8 cellular contexts compared by ENCODE assay signal in genomic region chr11:62571493-62571892, GRCh38. TPM values are rescaled to one million over a fixed set of nuclear protein-coding genes. Genes with fewer than 3 reads are reported as not detected.
DNase-seq lines count a peak whose midpoint lies in the region; ATAC-seq, FAIRE-seq and TF ChIP-seq lines count a peak whose summit lies in the region.
"Not testable (repeated sequence)": the region's sequence is repeated elsewhere in the genome, so short reads cannot be mapped to it uniquely, and the experiment has no call there.

No MANE protein-coding gene starts in this region.

- not testable (repeated sequence) for DNase-seq in CD4-positive, alpha-beta memory T cell; RWPE1 (ENCODE audit: low spot score); activated CD8-positive, alpha-beta T cell treated with anti-CD3 and anti-CD28 coated beads, Interleukin-2, amount 10 ng/mL, durations not matched to agents 7 days and 5 days; K562 (ENCODE audit: extremely low read depth in 1 of 4, low spot score in 3 of 4); nephron progenitor cell; stimulated activated naive CD8-positive, alpha-beta T cell treated with anti-CD3 and anti-CD28 coated beads, Interleukin-15, amount 100 ng/mL, for 72 hours
- peak; percentile 17 for DNase-seq in Right ventricle myocardium superior

- not testable (repeated sequence) for TF ChIP-seq POLR2A in K562 (conservative IDR thresholded peaks at IDR 0.05)

- peak overlapping the region in 2 of 8 donors; percentile 41 to 92 for H3K4me3 Mint-ChIP-seq in CD4-positive, alpha-beta memory T cell
- peak overlapping the region; percentile 99 for H3K4me3 Mint-ChIP-seq in activated CD8-positive, alpha-beta T cell treated with anti-CD3 and anti-CD28 coated beads, Interleukin-2, amount 10 ng/mL, durations not matched to agents 7 days and 5 days
- H3K4me3 Mint-ChIP-seq in nephron progenitor cell: peak overlapping the region; percentile 100
- peak overlapping the region; percentile 95 to 100 for H3K4me3 Mint-ChIP-seq in stimulated activated naive CD8-positive, alpha-beta T cell treated with anti-CD3 and anti-CD28 coated beads, Interleukin-15, amount 100 ng/mL, for 72 hours

- H3K36me3 ChIP-seq in CD4-positive, alpha-beta memory T cell (ENCODE audit: insufficient read depth, low read length): peaks cover 48% of the 10 kb centered on the region
- H3K36me3 ChIP-seq in HUES6 (ENCODE audit: control insufficient read depth, insufficient read depth, low read length) (peaks cover 77% of the 10 kb centered on the region), K562 (ENCODE audit: control insufficient read depth, insufficient read depth, low read length) (peaks cover 85% of the 10 kb centered on the region)

- ATAC-seq in activated CD8-positive, alpha-beta T cell treated with anti-CD3 and anti-CD28 coated beads, Interleukin-2, amount 10 ng/mL, durations not matched to agents 7 days and 5 days; K562; Right ventricle myocardium superior (ENCODE audit: poor library complexity); stimulated activated naive CD8-positive, alpha-beta T cell treated with anti-CD3 and anti-CD28 coated beads, Interleukin-15, amount 100 ng/mL, for 72 hours: not testable (repeated sequence)

- POLR2A ChIA-PET in CD4-positive, alpha-beta memory T cell (lab: Charles Lee; ENCODE audit: partially characterized antibody): interaction anchor here (0.6 to 6.6 kb wide), 5 partner anchors 17 to 100 kb away, joined by 4 to 120 read pairs (median 7); partner anchors contain the start of genes AHNAK, C11orf98, CSKMT and UQCC3
- POLR2A ChIA-PET in RWPE1 (lab: Yijun Ruan, JAX; ENCODE audit: low non-redundant PET): interaction anchor here (1.2 kb wide), 1 partner anchor 20 kb away, joined by 3 read pairs; the partner anchor contains the start of gene TUT1
- POLR2A ChIA-PET in activated CD8-positive, alpha-beta T cell treated with anti-CD3 and anti-CD28 coated beads, Interleukin-2, amount 10 ng/mL, durations not matched to agents 7 days and 5 days (lab: Charles Lee): interaction anchor here (1.0 kb wide), 1 partner anchor 270 kb away, joined by 3 read pairs; no protein-coding TSS in a partner anchor
- POLR2A ChIA-PET in K562 (lab: Yijun Ruan, JAX): not testable (repeated sequence)

- not testable (repeated sequence) for H3K27me3 ChIP-seq in CD4-positive, alpha-beta memory T cell (ENCODE audit: insufficient read depth, low read length); HUES6 (ENCODE audit: control insufficient read depth, insufficient read depth, low read length); K562 (ENCODE audit: control insufficient read depth in 2 of 2, insufficient read depth in 2 of 2, low read length in 2 of 2)

- not testable (repeated sequence) for TF ChIP-seq RAD21 in K562 (CRISPR knock-in tag; conservative IDR thresholded peaks at IDR 0.05 in 1 of 2, IDR thresholded peaks at IDR 0.05 in 1 of 2)

- peak overlapping the region; percentile 96 for H3K4me2 ChIP-seq in K562 (ENCODE audit: insufficient read depth, low read length)

- not testable (repeated sequence) for TF ChIP-seq CTCF in RWPE1 (conservative IDR thresholded peaks at IDR 0.05; ENCODE audit: low read depth); K562 (IDR thresholded peaks at IDR 0.05 in 2 of 3, conservative IDR thresholded peaks at IDR 0.05 in 1 of 3; ENCODE audit: insufficient read depth in 2 of 3, low read depth in 1 of 3, low read length in 3 of 3); nephron progenitor cell (IDR thresholded peaks at IDR 0.05)

- H3K27me3 Mint-ChIP-seq in CD4-positive, alpha-beta memory T cell; activated CD8-positive, alpha-beta T cell treated with anti-CD3 and anti-CD28 coated beads, Interleukin-2, amount 10 ng/mL, durations not matched to agents 7 days and 5 days (ENCODE audit: low read depth); nephron progenitor cell (ENCODE audit: low read depth, poor library complexity); stimulated activated naive CD8-positive, alpha-beta T cell treated with anti-CD3 and anti-CD28 coated beads, Interleukin-15, amount 100 ng/mL, for 72 hours: not testable (repeated sequence)

- peaks cover 83% of the 10 kb centered on the region for H3K79me2 ChIP-seq in K562 (ENCODE audit: control insufficient read depth, insufficient read depth, low read length)

- not testable (repeated sequence) for H3K9me1 ChIP-seq in K562 (ENCODE audit: control insufficient read depth, insufficient read depth, low read length)

- peak overlapping the region; percentile 54 to 95 (median 77) for H3K27ac Mint-ChIP-seq in CD4-positive, alpha-beta memory T cell
- H3K27ac Mint-ChIP-seq in activated CD8-positive, alpha-beta T cell treated with anti-CD3 and anti-CD28 coated beads, Interleukin-2, amount 10 ng/mL, durations not matched to agents 7 days and 5 days: peak overlapping the region; percentile 60
- peak overlapping the region; percentile 58 for H3K27ac Mint-ChIP-seq in nephron progenitor cell
- H3K27ac Mint-ChIP-seq in stimulated activated naive CD8-positive, alpha-beta T cell treated with anti-CD3 and anti-CD28 coated beads, Interleukin-15, amount 100 ng/mL, for 72 hours: peak overlapping the region; percentile 56 to 93

- H2AFZ ChIP-seq in K562 (ENCODE audit: low read depth, low read length): not testable (repeated sequence)

- CTCF ChIA-PET in CD4-positive, alpha-beta memory T cell (lab: Charles Lee; ENCODE audit: partially characterized antibody): interaction anchor here (1.0 to 3.4 kb wide), 4 partner anchors 11 to 147 kb away, joined by 3 to 24 read pairs (median 6); partner anchors contain the start of gene MTA2
- CTCF ChIA-PET in RWPE1 (lab: Yijun Ruan, JAX); K562 (lab: Yijun Ruan, JAX; ENCODE audit: low intra/inter-chr PET ratio): not testable (repeated sequence)
- CTCF ChIA-PET in activated CD8-positive, alpha-beta T cell treated with anti-CD3 and anti-CD28 coated beads, Interleukin-2, amount 10 ng/mL, durations not matched to agents 7 days and 5 days (lab: Charles Lee): interaction anchor here (1.2 to 6.5 kb wide), 4 partner anchors 13 to 177 kb away, joined by 4 to 49 read pairs (median 36); no protein-coding TSS in a partner anchor

- peaks cover 51% of the 10 kb centered on the region for H3K4me1 ChIP-seq in CD4-positive, alpha-beta memory T cell (ENCODE audit: insufficient read depth, low read length)
- peaks cover 18% of the 10 kb centered on the region for H3K4me1 ChIP-seq in HUES6 (ENCODE audit: control insufficient read depth, insufficient read depth, low read length)
- H3K4me1 ChIP-seq in K562 (replicated peaks in 1 of 2; ENCODE audit: control insufficient read depth in 2 of 2, insufficient read depth in 2 of 2, low read length in 2 of 2): peaks cover 22 to 37% of the 10 kb centered on the region in 2 experiments; a peak in 4 of 5 replicates

- not testable (repeated sequence) for H3K4me3 ChIP-seq in CD4-positive, alpha-beta memory T cell (ENCODE audit: low read length in 2 of 2)
- H3K4me3 ChIP-seq in HUES6 (ENCODE audit: low read depth, low read length) (peak overlapping the region; percentile 94), K562 (peak overlapping the region; percentile 96; the same call in 1 of the 2 replicates)

- TF ChIP-seq EP300 in K562 (IDR thresholded peaks at IDR 0.05; ENCODE audit: low read length): not testable (repeated sequence)

- not testable (repeated sequence) for H3K9me3 ChIP-seq in CD4-positive, alpha-beta memory T cell (ENCODE audit: control insufficient read depth in 1 of 2, low read length in 2 of 2); HUES6 (ENCODE audit: control insufficient read depth, insufficient read depth, low read depth, low read length); K562 (replicated peaks; ENCODE audit: control insufficient read depth, insufficient read depth, low read depth, low read length)

- WGBS in K562 (ENCODE audit: insufficient coverage, low coverage, missing lambda C conversion rate): 82% methylated on average over 5 of the region's 5 CpGs

- peaks cover 46 to 75% of the 10 kb centered on the region in 2 donors for H3K36me3 Mint-ChIP-seq in CD4-positive, alpha-beta memory T cell
- H3K36me3 Mint-ChIP-seq in activated CD8-positive, alpha-beta T cell treated with anti-CD3 and anti-CD28 coated beads, Interleukin-2, amount 10 ng/mL, durations not matched to agents 7 days and 5 days (ENCODE audit: low read depth): peaks cover 74% of the 10 kb centered on the region
- peaks cover 68% of the 10 kb centered on the region for H3K36me3 Mint-ChIP-seq in nephron progenitor cell (ENCODE audit: low read depth)

- not testable (repeated sequence) for H3K27ac ChIP-seq in CD4-positive, alpha-beta memory T cell (ENCODE audit: low read depth, low read length); HUES6 (ENCODE audit: low read depth, low read length)
- H3K27ac ChIP-seq in RWPE1 (peak overlapping the region; percentile 62), K562 (ENCODE audit: extremely low read depth, low read depth, low read length) (peak overlapping the region; percentile 88)

- H3K4me1 Mint-ChIP-seq in CD4-positive, alpha-beta memory T cell: peaks cover 40 to 70% (median 57%) of the 10 kb centered on the region in 4 donors
- H3K4me1 Mint-ChIP-seq in activated CD8-positive, alpha-beta T cell treated with anti-CD3 and anti-CD28 coated beads, Interleukin-2, amount 10 ng/mL, durations not matched to agents 7 days and 5 days (ENCODE audit: low read depth): peaks cover 61% of the 10 kb centered on the region
- H3K4me1 Mint-ChIP-seq in nephron progenitor cell: peaks cover 56% of the 10 kb centered on the region
- peaks cover 69% of the 10 kb centered on the region for H3K4me1 Mint-ChIP-seq in stimulated activated naive CD8-positive, alpha-beta T cell treated with anti-CD3 and anti-CD28 coated beads, Interleukin-15, amount 100 ng/mL, for 72 hours

- H4K20me1 ChIP-seq in K562 (replicated peaks; ENCODE audit: control insufficient read depth, insufficient read depth, low read length): not testable (repeated sequence)

- intact Hi-C loops in CD4-positive, alpha-beta memory T cell (cut with micrococcal nuclease); K562 (cut with micrococcal nuclease); Right ventricle myocardium superior (cut with DNase I): not testable (repeated sequence)

- H3K9me3 Mint-ChIP-seq in CD4-positive, alpha-beta memory T cell; activated CD8-positive, alpha-beta T cell treated with anti-CD3 and anti-CD28 coated beads, Interleukin-2, amount 10 ng/mL, durations not matched to agents 7 days and 5 days (ENCODE audit: insufficient read depth); nephron progenitor cell; stimulated activated naive CD8-positive, alpha-beta T cell treated with anti-CD3 and anti-CD28 coated beads, Interleukin-15, amount 100 ng/mL, for 72 hours: not testable (repeated sequence)

- not testable (repeated sequence) for H3K9ac ChIP-seq in HUES6 (ENCODE audit: low read length)
- H3K9ac ChIP-seq in K562 (ENCODE audit: insufficient read depth in 1 of 2, low read depth in 2 of 2, low read length in 2 of 2): peak overlapping the region; percentile 27 to 95; a peak in 3 of 4 replicates

- not testable (repeated sequence) for BruUV-seq in K562 (replicated peaks; lab: Mats Ljungman, UMichigan)

- not testable (repeated sequence) for FAIRE-seq in K562 (lab: Jason Lieb, UNC)

- in situ Hi-C loops in K562 (cut with MboI): not testable (repeated sequence)

RNA-seq across cellular contexts. Expression of gene EEF1G, which starts 2.2 kb away (rescaled TPM):
- total RNA-seq in CD4-positive, alpha-beta memory T cell: 1,000 to 10,000 TPM; 1,815 to 1,855 TPM
- polyA plus RNA-seq in CD4-positive, alpha-beta memory T cell: 1,000 to 10,000 TPM; 1,453 to 1,910 TPM
- 1,000 to 10,000 TPM; 1,058 to 1,098 TPM for total RNA-seq in activated CD8-positive, alpha-beta T cell treated with anti-CD3 and anti-CD28 coated beads, Interleukin-2, amount 10 ng/mL, durations not matched to agents 7 days and 5 days
- total RNA-seq in K562 (2011; cell fraction: chromatin; rRNA removed; ENCODE audit: low replicate concordance): 157 and 277 TPM in 2 replicates
- 471 and 476 TPM in 2 replicates for total RNA-seq in K562 (2011; cell fraction: nucleolus; rRNA removed)
- total RNA-seq in K562 (2011; cell fraction: nucleoplasm; rRNA removed): 624 and 1,167 TPM in 2 replicates
- total RNA-seq in K562 (2014; rRNA removed) (2,058 and 2,269 TPM in 2 replicates), K562 (2014; rRNA removed; fragmentation: Illumina TruSeq; extraction: Trizol) (1,872 and 2,117 TPM in 2 replicates), K562 (2015; rRNA removed; fragmentation: Illumina TruSeq; extraction: Trizol) (2,017 and 2,035 TPM in 2 replicates), K562 (2021) (1,822 and 1,912 TPM in 2 replicates), Right ventricle myocardium superior (794 TPM)
- polyA plus RNA-seq in K562 (2011; rRNA removed) (2,098 and 2,266 TPM in 2 replicates), K562 (2014; fragmentation: Illumina TruSeq; extraction: Trizol) (1,982 and 2,349 TPM in 2 replicates), K562 (2014; fragmentation: Nextera tagmentation; extraction: Ambion mirVana) (1,000 to 10,000 TPM in 1 of 2 experiments, 100 to 1,000 TPM in 1; 985 to 1,460 TPM), K562 (2014; rRNA removed) (1,633 and 1,674 TPM in 2 replicates)
- 2,402 and 2,852 TPM in 2 replicates for polyA plus RNA-seq in K562 (2011; cell fraction: cytosol; rRNA removed)
- polyA plus RNA-seq in K562 (2011; cell fraction: nucleus; rRNA removed): 1,113 and 1,374 TPM in 2 replicates
- polyA plus RNA-seq in K562 (2012): 1,964 and 2,831 TPM in 2 replicates
- 1,497 and 1,545 TPM in 2 replicates for polyA minus RNA-seq in K562 (2011; rRNA and poly(A)+ RNA removed)
- 1,399 and 1,500 TPM in 2 replicates for polyA minus RNA-seq in K562 (2011; cell fraction: cytosol; rRNA and poly(A)+ RNA removed)
- 145 and 316 TPM in 2 replicates for polyA minus RNA-seq in K562 (2011; cell fraction: nucleus; rRNA and poly(A)+ RNA removed)

RNA-seq across cellular contexts. Expression of gene TUT1, which starts 19.8 kb away (rescaled TPM):
- 10 to 100 TPM; 37.7 to 38.1 TPM for total RNA-seq in CD4-positive, alpha-beta memory T cell
- polyA plus RNA-seq in CD4-positive, alpha-beta memory T cell: 10 to 100 TPM; 14.6 to 19.7 TPM
- 10 to 100 TPM; 22.2 to 25.0 TPM for total RNA-seq in activated CD8-positive, alpha-beta T cell treated with anti-CD3 and anti-CD28 coated beads, Interleukin-2, amount 10 ng/mL, durations not matched to agents 7 days and 5 days
- 47.7 and 72.1 TPM in 2 replicates for total RNA-seq in K562 (2011; cell fraction: chromatin; rRNA removed; ENCODE audit: low replicate concordance)
- total RNA-seq in K562 (2011; cell fraction: nucleolus; rRNA removed): 38.0 and 41.8 TPM in 2 replicates
- total RNA-seq in K562 (2011; cell fraction: nucleoplasm; rRNA removed): 30.8 and 37.0 TPM in 2 replicates
- total RNA-seq in K562 (2014; rRNA removed): 18.5 and 20.9 TPM in 2 replicates
- total RNA-seq in K562 (2014; rRNA removed; fragmentation: Illumina TruSeq; extraction: Trizol): 7.2 and 9.6 TPM in 2 replicates
- 11.5 and 12.4 TPM in 2 replicates for total RNA-seq in K562 (2015; rRNA removed; fragmentation: Illumina TruSeq; extraction: Trizol)
- 38.9 and 44.3 TPM in 2 replicates for total RNA-seq in K562 (2021)
- polyA plus RNA-seq in K562 (2011; rRNA removed): 15.7 and 31.2 TPM in 2 replicates
- polyA plus RNA-seq in K562 (2011; cell fraction: cytosol; rRNA removed): 12.9 and 21.9 TPM in 2 replicates
- 57.1 and 64.8 TPM in 2 replicates for polyA plus RNA-seq in K562 (2011; cell fraction: nucleus; rRNA removed)
- 25.7 and 28.0 TPM in 2 replicates for polyA plus RNA-seq in K562 (2012)
- 22.8 and 26.7 TPM in 2 replicates for polyA plus RNA-seq in K562 (2014; fragmentation: Illumina TruSeq; extraction: Trizol)
- 1 to 10 TPM in 1 of 2 experiments, under 1 TPM in 1; 0.66 to 1.5 TPM for polyA plus RNA-seq in K562 (2014; fragmentation: Nextera tagmentation; extraction: Ambion mirVana)
- 24.3 and 28.2 TPM in 2 replicates for polyA plus RNA-seq in K562 (2014; rRNA removed)
- polyA minus RNA-seq in K562 (2011; rRNA and poly(A)+ RNA removed): 12.0 and 15.6 TPM in 2 replicates
- 8.6 and 12.8 TPM in 2 replicates for polyA minus RNA-seq in K562 (2011; cell fraction: cytosol; rRNA and poly(A)+ RNA removed)
- 10.0 and 15.2 TPM in 2 replicates for polyA minus RNA-seq in K562 (2011; cell fraction: nucleus; rRNA and poly(A)+ RNA removed)
- 14.7 TPM for total RNA-seq in Right ventricle myocardium superior

RNA-seq across cellular contexts. Expression of gene AHNAK, which starts 24.9 kb away (rescaled TPM):
- total RNA-seq in CD4-positive, alpha-beta memory T cell: 100 to 1,000 TPM; 559 to 573 TPM
- 100 to 1,000 TPM in 1 of 2 donors, 10 to 100 TPM in 1; 23.5 to 186 TPM for polyA plus RNA-seq in CD4-positive, alpha-beta memory T cell
- total RNA-seq in activated CD8-positive, alpha-beta T cell treated with anti-CD3 and anti-CD28 coated beads, Interleukin-2, amount 10 ng/mL, durations not matched to agents 7 days and 5 days: 100 to 1,000 TPM; 123 to 129 TPM
- total RNA-seq in K562 (2011; cell fraction: chromatin; rRNA removed; ENCODE audit: low replicate concordance): 39.7 and 135 TPM in 2 replicates
- total RNA-seq in K562 (2011; cell fraction: nucleolus; rRNA removed): 22.0 and 31.1 TPM in 2 replicates
- 33.6 and 34.6 TPM in 2 replicates for total RNA-seq in K562 (2011; cell fraction: nucleoplasm; rRNA removed)
- total RNA-seq in K562 (2014; rRNA removed) (66.4 and 75.0 TPM in 2 replicates), K562 (2014; rRNA removed; fragmentation: Illumina TruSeq; extraction: Trizol) (44.1 and 45.1 TPM in 2 replicates), K562 (2015; rRNA removed; fragmentation: Illumina TruSeq; extraction: Trizol) (71.3 and 71.7 TPM in 2 replicates), K562 (2021) (89.2 and 89.7 TPM in 2 replicates), Right ventricle myocardium superior (318 TPM)
- polyA plus RNA-seq in K562 (2011; rRNA removed) (17.6 and 33.5 TPM in 2 replicates), K562 (2014; fragmentation: Illumina TruSeq; extraction: Trizol) (35.3 and 45.0 TPM in 2 replicates), K562 (2014; fragmentation: Nextera tagmentation; extraction: Ambion mirVana) (1 to 10 TPM; 1.5 to 2.5 TPM), K562 (2014; rRNA removed) (26.0 and 30.1 TPM in 2 replicates)
- polyA plus RNA-seq in K562 (2011; cell fraction: cytosol; rRNA removed): 5.7 and 18.0 TPM in 2 replicates
- 53.7 and 161 TPM in 2 replicates for polyA plus RNA-seq in K562 (2011; cell fraction: nucleus; rRNA removed)
- polyA plus RNA-seq in K562 (2012): 43.6 and 58.2 TPM in 2 replicates
- 82.9 and 138 TPM in 2 replicates for polyA minus RNA-seq in K562 (2011; rRNA and poly(A)+ RNA removed)
- polyA minus RNA-seq in K562 (2011; cell fraction: cytosol; rRNA and poly(A)+ RNA removed): 55.4 and 84.5 TPM in 2 replicates
- 20.5 and 109 TPM in 2 replicates for polyA minus RNA-seq in K562 (2011; cell fraction: nucleus; rRNA and poly(A)+ RNA removed)

RNA-seq across cellular contexts. Expression of gene MTA2, which starts 30.2 kb away (rescaled TPM):
- 100 to 1,000 TPM; 207 to 210 TPM for total RNA-seq in CD4-positive, alpha-beta memory T cell
- 10 to 100 TPM; 16.6 to 36.4 TPM for polyA plus RNA-seq in CD4-positive, alpha-beta memory T cell
- total RNA-seq in activated CD8-positive, alpha-beta T cell treated with anti-CD3 and anti-CD28 coated beads, Interleukin-2, amount 10 ng/mL, durations not matched to agents 7 days and 5 days: 100 to 1,000 TPM; 249 to 273 TPM
- total RNA-seq in K562 (2011; cell fraction: chromatin; rRNA removed; ENCODE audit: low replicate concordance): 245 and 284 TPM in 2 replicates
- total RNA-seq in K562 (2011; cell fraction: nucleolus; rRNA removed): 124 TPM in 2 replicates
- total RNA-seq in K562 (2011; cell fraction: nucleoplasm; rRNA removed): 132 and 142 TPM in 2 replicates
- 185 and 203 TPM in 2 replicates for total RNA-seq in K562 (2014; rRNA removed)
- 161 and 172 TPM in 2 replicates for total RNA-seq in K562 (2014; rRNA removed; fragmentation: Illumina TruSeq; extraction: Trizol)
- 195 and 217 TPM in 2 replicates for total RNA-seq in K562 (2015; rRNA removed; fragmentation: Illumina TruSeq; extraction: Trizol)
- total RNA-seq in K562 (2021): 176 and 203 TPM in 2 replicates
- 36.0 and 48.6 TPM in 2 replicates for polyA plus RNA-seq in K562 (2011; rRNA removed)
- polyA plus RNA-seq in K562 (2011; cell fraction: cytosol; rRNA removed): 40.7 and 41.9 TPM in 2 replicates
- 130 and 158 TPM in 2 replicates for polyA plus RNA-seq in K562 (2011; cell fraction: nucleus; rRNA removed)
- polyA plus RNA-seq in K562 (2012): 115 and 136 TPM in 2 replicates
- 190 and 220 TPM in 2 replicates for polyA plus RNA-seq in K562 (2014; fragmentation: Illumina TruSeq; extraction: Trizol)
- 1 to 10 TPM; 6.2 to 9.9 TPM for polyA plus RNA-seq in K562 (2014; fragmentation: Nextera tagmentation; extraction: Ambion mirVana)
- polyA plus RNA-seq in K562 (2014; rRNA removed): 121 and 125 TPM in 2 replicates
- polyA minus RNA-seq in K562 (2011; rRNA and poly(A)+ RNA removed): 61.0 and 97.7 TPM in 2 replicates
- 55.1 and 63.3 TPM in 2 replicates for polyA minus RNA-seq in K562 (2011; cell fraction: cytosol; rRNA and poly(A)+ RNA removed)
- 55.5 and 81.5 TPM in 2 replicates for polyA minus RNA-seq in K562 (2011; cell fraction: nucleus; rRNA and poly(A)+ RNA removed)
- total RNA-seq in Right ventricle myocardium superior: 28.2 TPM

RNA-seq across cellular contexts. Expression of gene EML3, which starts 41.1 kb away (rescaled TPM):
- total RNA-seq in CD4-positive, alpha-beta memory T cell: 100 to 1,000 TPM; 192 to 201 TPM
- 10 to 100 TPM; 18.2 to 24.8 TPM for polyA plus RNA-seq in CD4-positive, alpha-beta memory T cell
- 100 to 1,000 TPM; 120 to 144 TPM for total RNA-seq in activated CD8-positive, alpha-beta T cell treated with anti-CD3 and anti-CD28 coated beads, Interleukin-2, amount 10 ng/mL, durations not matched to agents 7 days and 5 days
- 108 and 289 TPM in 2 replicates for total RNA-seq in K562 (2011; cell fraction: chromatin; rRNA removed; ENCODE audit: low replicate concordance)
- 172 and 175 TPM in 2 replicates for total RNA-seq in K562 (2011; cell fraction: nucleolus; rRNA removed)
- total RNA-seq in K562 (2011; cell fraction: nucleoplasm; rRNA removed): 130 TPM in 2 replicates
- total RNA-seq in K562 (2014; rRNA removed) (26.4 and 31.7 TPM in 2 replicates), K562 (2014; rRNA removed; fragmentation: Illumina TruSeq; extraction: Trizol) (12.6 and 16.7 TPM in 2 replicates), K562 (2015; rRNA removed; fragmentation: Illumina TruSeq; extraction: Trizol) (20.7 and 22.1 TPM in 2 replicates), K562 (2021) (77.3 and 90.5 TPM in 2 replicates), Right ventricle myocardium superior (13.1 TPM)
- polyA plus RNA-seq in K562 (2011; rRNA removed) (36.8 and 50.2 TPM in 2 replicates), K562 (2014; fragmentation: Illumina TruSeq; extraction: Trizol) (27.9 and 31.2 TPM in 2 replicates), K562 (2014; fragmentation: Nextera tagmentation; extraction: Ambion mirVana) (under 1 TPM; 0.32 to 0.59 TPM), K562 (2014; rRNA removed) (49.5 and 64.2 TPM in 2 replicates)
- polyA plus RNA-seq in K562 (2011; cell fraction: cytosol; rRNA removed): 30.9 and 49.9 TPM in 2 replicates
- 239 and 311 TPM in 2 replicates for polyA plus RNA-seq in K562 (2011; cell fraction: nucleus; rRNA removed)
- 41.6 and 58.4 TPM in 2 replicates for polyA plus RNA-seq in K562 (2012)
- 22.5 TPM in 2 replicates for polyA minus RNA-seq in K562 (2011; rRNA and poly(A)+ RNA removed)
- 22.3 and 28.2 TPM in 2 replicates for polyA minus RNA-seq in K562 (2011; cell fraction: cytosol; rRNA and poly(A)+ RNA removed)
- 38.9 and 46.8 TPM in 2 replicates for polyA minus RNA-seq in K562 (2011; cell fraction: nucleus; rRNA and poly(A)+ RNA removed)
